In the genomic region with DNA sequence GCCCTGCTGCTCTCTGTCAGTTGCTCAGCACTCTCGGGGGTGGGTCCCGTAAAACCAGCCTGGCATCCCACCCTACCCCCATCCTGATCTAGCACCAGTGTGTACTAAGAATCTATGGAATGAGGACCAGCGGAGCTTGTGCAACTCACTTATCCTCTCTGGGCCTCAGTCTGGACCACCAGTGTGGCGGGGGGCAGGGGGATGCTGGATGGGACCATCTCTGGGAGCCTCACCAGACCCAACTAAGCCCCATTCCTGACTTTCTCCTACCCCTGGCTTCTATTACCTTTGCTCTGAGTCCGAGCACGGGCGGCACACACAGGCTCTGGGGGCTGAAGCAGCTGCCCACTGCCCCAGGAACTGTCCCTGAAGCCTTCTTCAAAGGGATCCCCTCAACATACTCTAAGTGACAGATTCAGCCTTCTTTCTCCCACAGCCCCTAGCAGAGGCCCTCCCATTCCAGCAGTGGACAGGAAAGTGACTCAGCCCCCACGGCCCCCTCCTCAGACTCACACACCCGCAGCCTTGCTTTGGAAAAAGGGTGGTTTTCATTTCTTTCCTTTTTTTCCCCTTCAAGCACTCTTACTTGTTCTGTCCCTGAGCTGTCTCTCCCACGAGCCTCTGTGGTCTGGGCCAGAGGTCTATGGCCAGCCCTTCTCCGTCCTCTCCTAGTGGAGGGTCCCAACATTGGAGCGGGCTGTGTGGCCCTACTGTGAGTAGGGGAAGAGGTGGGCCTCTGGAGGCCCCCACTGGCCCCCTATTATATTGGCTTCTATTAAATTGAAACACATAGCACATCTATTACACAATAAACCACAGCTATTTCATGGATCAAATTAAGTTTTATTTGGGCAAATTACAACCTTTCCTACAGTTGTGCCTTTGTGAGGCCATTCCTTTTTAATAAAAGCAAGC, we compare ENCODE assay signal across 10 cellular contexts.
DNase-seq lines count a peak whose midpoint lies in the region; ATAC-seq and FAIRE-seq lines count a peak whose summit lies in the region.
"Had no signal": no experiment of that assay in that cellular context is flagged by ENCODE, and none has a peak within 500 bp of the region (broad histone marks: within the 10 kb centered on the region; RNA-seq: fewer than 3 reads in every experiment).

No MANE protein-coding gene starts in this region.

- H3K27ac ChIP-seq in ectodermal cell (ENCODE audit: insufficient read depth, low read depth, low read length, poor library complexity, severe bottlenecking) = peak overlapping the region; percentile 58
- peak overlapping the region; percentile 81 for H3K27ac ChIP-seq in muscle layer of duodenum (ENCODE audit: low read length)
- H3K27ac ChIP-seq: neutrophil had no signal

- no peak overlapping the region for H3K27ac Mint-ChIP-seq in activated CD8-positive, alpha-beta memory T cell treated with anti-CD3 and anti-CD28 coated beads, Interleukin-2, amount 10 ng/mL, durations not matched to agents 7 days and 5 days
- H3K27ac Mint-ChIP-seq: T-cell had no signal

- H3K36me3 ChIP-seq in ectodermal cell (ENCODE audit: control insufficient read depth, insufficient read depth, low read length) (no peaks in the 10 kb centered on the region), muscle layer of duodenum (ENCODE audit: control insufficient read depth in 1 of 2, insufficient read depth in 2 of 2, low read length in 2 of 2) (peaks cover 0 to 9% of the 10 kb centered on the region in 2 donors)
- H3K36me3 ChIP-seq: neutrophil had no signal

- no peak overlapping the region for H3K4me3 Mint-ChIP-seq in activated CD8-positive, alpha-beta memory T cell treated with anti-CD3 and anti-CD28 coated beads, Interleukin-2, amount 10 ng/mL, durations not matched to agents 7 days and 5 days
- H3K4me3 Mint-ChIP-seq: T-cell had no signal

- H3K4me1 ChIP-seq in ectodermal cell (ENCODE audit: control insufficient read depth, insufficient read depth, low read length) (peaks cover 28% of the 10 kb centered on the region), muscle layer of duodenum (ENCODE audit: control insufficient read depth in 1 of 2, insufficient read depth in 2 of 2, low read length in 2 of 2) (peaks cover 12 to 16% of the 10 kb centered on the region in 2 donors)

- H3K9me3 ChIP-seq in ectodermal cell (ENCODE audit: control insufficient read depth, low read length) = no peaks in the 10 kb centered on the region
- no peaks in the 10 kb centered on the region for H3K9me3 ChIP-seq in muscle layer of duodenum (ENCODE audit: control insufficient read depth in 1 of 2, low read length in 2 of 2)
- H3K9me3 ChIP-seq: neutrophil had no signal

- 83 to 88% methylated on average over 12 of the region's 12 CpGs for WGBS in ectodermal cell, 2 experiments

- H3K4me3 ChIP-seq in ectodermal cell (ENCODE audit: insufficient read depth, low read depth, low read length) (no peak overlapping the region), muscle layer of duodenum (ENCODE audit: low read depth in 1 of 2, low read length in 2 of 2) (no peak overlapping the region)

- no peaks in the 10 kb centered on the region for H3K9me3 Mint-ChIP-seq in activated CD8-positive, alpha-beta memory T cell treated with anti-CD3 and anti-CD28 coated beads, Interleukin-2, amount 10 ng/mL, durations not matched to agents 7 days and 5 days (ENCODE audit: low read depth)
- H3K9me3 Mint-ChIP-seq: T-cell had no signal

- DNase-seq in activated CD8-positive, alpha-beta memory T cell treated with anti-CD3 and anti-CD28 coated beads, Interleukin-2, amount 50 U/mL, for 48 hours = peak; percentile 30
- no peak for DNase-seq in activated CD8-positive, alpha-beta memory T cell treated with anti-CD3 and anti-CD28 coated beads, Interleukin-2, amount 10 ng/mL, durations not matched to agents 7 days and 5 days
- no peak for DNase-seq in HuH-7.5 (ENCODE audit: low spot score)
- no peak for DNase-seq in COLO829 (ENCODE audit: low spot score)
- DNase-seq in frontal cortex (ENCODE audit: low spot score in 2 of 2) = no peak
- no peak for DNase-seq in NCI-H1694 (lab: John Stamatoyannopoulos, UW)
- DNase-seq: T-cell had no signal

- no peaks in the 10 kb centered on the region for H3K27me3 ChIP-seq in ectodermal cell (ENCODE audit: control insufficient read depth, insufficient read depth, low read length, poor library complexity, severe bottlenecking)
- H3K27me3 ChIP-seq in muscle layer of duodenum (ENCODE audit: low read depth, low read length) = no peaks in the 10 kb centered on the region
- H3K27me3 ChIP-seq: neutrophil had no signal

- ATAC-seq in activated CD8-positive, alpha-beta memory T cell treated with anti-CD3 and anti-CD28 coated beads, Interleukin-2, amount 10 ng/mL, durations not matched to agents 7 days and 5 days = no peak

- H3K4me1 Mint-ChIP-seq in activated CD8-positive, alpha-beta memory T cell treated with anti-CD3 and anti-CD28 coated beads, Interleukin-2, amount 10 ng/mL, durations not matched to agents 7 days and 5 days = peaks cover 2% of the 10 kb centered on the region
- H3K4me1 Mint-ChIP-seq: T-cell had no signal

- CTCF ChIA-PET in activated CD8-positive, alpha-beta memory T cell treated with anti-CD3 and anti-CD28 coated beads, Interleukin-2, amount 10 ng/mL, durations not matched to agents 7 days and 5 days (lab: Charles Lee) = no interaction called here

- peaks cover 4% of the 10 kb centered on the region for H3K27me3 Mint-ChIP-seq in activated CD8-positive, alpha-beta memory T cell treated with anti-CD3 and anti-CD28 coated beads, Interleukin-2, amount 10 ng/mL, durations not matched to agents 7 days and 5 days

- no peaks in the 10 kb centered on the region for H3K36me3 Mint-ChIP-seq in activated CD8-positive, alpha-beta memory T cell treated with anti-CD3 and anti-CD28 coated beads, Interleukin-2, amount 10 ng/mL, durations not matched to agents 7 days and 5 days
- H3K36me3 Mint-ChIP-seq: T-cell had no signal

- FAIRE-seq in frontal cortex (lab: Jason Lieb, UNC) = no peak
